15 cellular contexts compared by ENCODE assay signal in the genomic region with DNA sequence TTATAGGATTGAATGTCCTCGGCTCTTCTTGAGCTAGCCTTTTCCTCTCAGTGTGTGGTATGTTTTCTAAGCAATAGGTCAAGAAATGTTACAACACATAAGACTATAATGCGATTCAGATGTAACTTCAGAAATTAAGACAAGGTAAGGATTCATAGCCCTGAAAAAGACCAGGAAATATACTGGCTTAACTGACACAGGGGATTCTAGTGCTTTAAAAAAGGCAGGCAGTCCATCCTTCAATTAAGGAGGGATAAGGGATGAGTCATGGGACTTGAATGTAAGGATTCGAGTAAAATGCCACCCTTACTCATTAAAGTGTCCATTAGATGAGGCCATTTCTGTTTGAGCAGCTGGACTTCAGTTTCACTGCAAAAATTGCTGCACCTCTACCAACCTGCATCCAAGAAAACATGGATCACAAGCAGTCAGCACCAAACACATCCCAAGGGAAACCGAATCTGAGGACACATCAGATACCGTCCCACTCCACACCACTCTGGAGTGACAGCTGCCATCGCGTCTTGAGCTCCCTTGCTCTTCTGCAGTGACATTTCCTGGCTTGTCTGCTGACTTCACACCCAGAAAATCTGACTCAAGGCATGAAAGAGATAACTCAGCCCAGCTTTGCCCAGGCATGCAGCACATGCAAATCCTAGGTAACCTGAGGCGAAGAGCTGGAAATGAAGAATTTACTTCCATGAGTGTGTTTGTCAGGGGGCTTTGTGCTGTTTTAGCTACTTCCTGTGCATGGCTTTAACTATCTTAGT. TPM values are rescaled to one million over a fixed set of nuclear protein-coding genes. Genes with fewer than 3 reads are reported as not detected.
DNase-seq lines count a peak whose midpoint lies in the region; ATAC-seq and TF ChIP-seq lines count a peak whose summit lies in the region.
"Had no signal": no experiment of that assay in that cellular context is flagged by ENCODE, and none has a peak within 500 bp of the region (broad histone marks: within the 10 kb centered on the region; RNA-seq: fewer than 3 reads in every experiment).

No MANE protein-coding gene starts in this region.

- dilution Hi-C loops in mammary epithelial cell (cut with HindIII; ENCODE audit: low sequenced_read_pairs): no loop called here

- no peak overlapping the region for H3K4me3 Mint-ChIP-seq in GM23338
- H3K4me3 Mint-ChIP-seq: activated CD4-positive, alpha-beta T cell treated with anti-CD3 and anti-CD28 coated beads, Interleukin-2, amount 10 ng/mL, durations not matched to agents 24 days and 14 days; CD4-positive, CD25-positive, alpha-beta regulatory T cell had no signal

- no peaks in the 10 kb centered on the region for H4K20me1 ChIP-seq in GM23338 (replicated peaks; ENCODE audit: insufficient read depth)
- no peaks in the 10 kb centered on the region for H4K20me1 ChIP-seq in mammary epithelial cell (ENCODE audit: insufficient read depth, low read length)

- H3K9ac ChIP-seq in mammary epithelial cell (ENCODE audit: insufficient read depth, low read length): no peak overlapping the region
- no peak overlapping the region for H3K9ac ChIP-seq in mesendoderm (ENCODE audit: low read length)

- no peak overlapping the region for H4K8ac ChIP-seq in mesendoderm (ENCODE audit: low read depth, low read length)

- no peak overlapping the region for H4K5ac ChIP-seq in mesendoderm (ENCODE audit: low read length)

- no peak overlapping the region for H2BK120ac ChIP-seq in mesendoderm (ENCODE audit: low read depth, low read length)

- no peaks in the 10 kb centered on the region for H3K9me3 Mint-ChIP-seq in GM23338

- TSS peak; percentile 75 for BruUV-seq in mammary epithelial cell (replicated peaks; lab: Mats Ljungman, UMichigan)

- H2BK5ac ChIP-seq in mesendoderm (ENCODE audit: low read length): no peak overlapping the region

- no peaks in the 10 kb centered on the region for H3F3A ChIP-seq in GM23338 (replicated peaks; ENCODE audit: low read depth)

- no peaks in the 10 kb centered on the region for H3K27me3 ChIP-seq in GM23338 (ENCODE audit: insufficient read depth)
- H3K27me3 ChIP-seq in mammary epithelial cell (ENCODE audit: insufficient read depth, low read length): no peaks in the 10 kb centered on the region
- no peaks in the 10 kb centered on the region for H3K27me3 ChIP-seq in mesendoderm (ENCODE audit: insufficient read depth, low read length, poor library complexity)
- no peaks in the 10 kb centered on the region for H3K27me3 ChIP-seq in BE2C

- WGBS in mammary epithelial cell (ENCODE audit: low coverage, missing lambda C conversion rate): 14% methylated on average over 8 of the region's 8 CpGs
- no CpG with 5 or more reads among the region's 8 CpGs for WGBS in mesendoderm (ENCODE audit: extremely low coverage, insufficient coverage, low lambda C conversion rate)

- DNase-seq in GM23338 (ENCODE audit: low spot score) (peak; percentile 12), NCI-H1048 (lab: John Stamatoyannopoulos, UW) (peak; percentile 78), mammary epithelial cell (peak; percentile 85), mesendoderm (peak; percentile 93), putamen (ENCODE audit: low spot score) (no peak), BE2C (no peak), caudate nucleus (lab: John Stamatoyannopoulos, UW) (no peak)
- DNase-seq: activated CD4-positive, alpha-beta T cell treated with anti-CD3 and anti-CD28 coated beads, Interleukin-2, amount 10 ng/mL, durations not matched to agents 24 days and 14 days; activated effector memory CD4-positive, alpha-beta T cell treated with anti-CD3 and anti-CD28 coated beads, Interleukin-2, amount 50 U/mL, for 16 hours; CD4-positive, CD25-positive, alpha-beta regulatory T cell; Kasumi-1; NCI-H446; stimulated activated naive CD4-positive, alpha-beta T cell treated with Interleukin-2 at 50 U/mL for 16 hours had no signal

- H3K4ac ChIP-seq in mesendoderm (ENCODE audit: low read depth, low read length): no peak overlapping the region

- H3K36me3 Mint-ChIP-seq in GM23338 (ENCODE audit: low read depth): no peaks in the 10 kb centered on the region; the same call in 2 of the 3 replicates
- H3K36me3 Mint-ChIP-seq: CD4-positive, CD25-positive, alpha-beta regulatory T cell had no signal

- H3K9me3 ChIP-seq in mammary epithelial cell (replicated peaks; ENCODE audit: insufficient read depth, low read length): no peaks in the 10 kb centered on the region
- no peaks in the 10 kb centered on the region for H3K9me3 ChIP-seq in BE2C
- H3K9me3 ChIP-seq: HAP-1 had no signal

- no peak overlapping the region for H3K56ac ChIP-seq in mesendoderm (ENCODE audit: low read length)

- peaks cover 15% of the 10 kb centered on the region; the same call in 1 of the 2 replicates for H3K9me2 ChIP-seq in GM23338 (ENCODE audit: insufficient read depth)

- in situ Hi-C loops in mammary epithelial cell (cut with MboI; ENCODE audit: low sequenced_read_pairs in 2 of 2): no loop called here

- ATAC-seq in GM23338 (0 out of 3 replicates have a peak, but pooled peaks have one; percentile 21), GM21447 (IDR thresholded peaks at IDR 0.05; ENCODE audit: unreplicated experiment) (no peak)

- H3K79me2 ChIP-seq in GM23338 (replicated peaks; ENCODE audit: insufficient read depth): no peaks in the 10 kb centered on the region
- no peaks in the 10 kb centered on the region for H3K79me2 ChIP-seq in mammary epithelial cell (ENCODE audit: insufficient read depth, low read length)
- no peaks in the 10 kb centered on the region for H3K79me2 ChIP-seq in mesendoderm (ENCODE audit: control insufficient read depth, insufficient read depth, low read length)

- H3K4me1 ChIP-seq in GM23338 (ENCODE audit: insufficient read depth): peaks cover 18% of the 10 kb centered on the region
- H3K4me1 ChIP-seq in mammary epithelial cell (ENCODE audit: insufficient read depth, low read length): peaks cover 41% of the 10 kb centered on the region
- H3K4me1 ChIP-seq in mesendoderm (ENCODE audit: control insufficient read depth, low read depth, low read length): peaks cover 1% of the 10 kb centered on the region
- no peaks in the 10 kb centered on the region for H3K4me1 ChIP-seq in BE2C
- H3K4me1 ChIP-seq: HAP-1 had no signal

- H3K4me1 Mint-ChIP-seq in GM23338: peaks cover 28% of the 10 kb centered on the region
- H3K4me1 Mint-ChIP-seq: activated CD4-positive, alpha-beta T cell treated with anti-CD3 and anti-CD28 coated beads, Interleukin-2, amount 10 ng/mL, durations not matched to agents 24 days and 14 days; CD4-positive, CD25-positive, alpha-beta regulatory T cell had no signal

- H3K27ac ChIP-seq in GM23338 (ENCODE audit: low read depth) (no peak overlapping the region), mammary epithelial cell (ENCODE audit: insufficient read depth, low read depth, low read length) (peak overlapping the region; percentile 58), mesendoderm (ENCODE audit: low read depth, low read length) (no peak overlapping the region), caudate nucleus (ENCODE audit: low read depth, low read length) (no peak overlapping the region)

- no peaks in the 10 kb centered on the region for H3K27me3 Mint-ChIP-seq in GM23338 (ENCODE audit: insufficient read depth, low read depth, poor library complexity)
- H3K27me3 Mint-ChIP-seq: CD4-positive, CD25-positive, alpha-beta regulatory T cell had no signal

- no peak overlapping the region for H3K23ac ChIP-seq in mesendoderm (ENCODE audit: low read length)

- H2AFZ ChIP-seq in GM23338 (peak overlapping the region; percentile 21; the same call in 1 of the 2 replicates), mammary epithelial cell (ENCODE audit: low read depth, low read length) (peak overlapping the region; percentile 15)

- H3K36me3 ChIP-seq in GM23338 (ENCODE audit: insufficient read depth) (no peaks in the 10 kb centered on the region), mammary epithelial cell (ENCODE audit: insufficient read depth, low read length) (no peaks in the 10 kb centered on the region), mesendoderm (ENCODE audit: control insufficient read depth, insufficient read depth, low read length) (no peaks in the 10 kb centered on the region), BE2C (no peaks in the 10 kb centered on the region)
- H3K36me3 ChIP-seq: HAP-1 had no signal

- no peak overlapping the region for H3K18ac ChIP-seq in mesendoderm (ENCODE audit: low read length)

- CTCF ChIA-PET in mammary epithelial cell (lab: Charles Lee; ENCODE audit: low non-redundant PET): interaction anchor here (0.5 to 1.1 kb wide), 3 partner anchors 23 to 162 kb away, joined by 3 to 7 read pairs (median 4); no protein-coding TSS in a partner anchor

- TF ChIP-seq CTCF in GM23338 (conservative IDR thresholded peaks at IDR 0.05; ENCODE audit: low read depth in 2 of 2): no peak
- TF ChIP-seq CTCF in mammary epithelial cell (conservative IDR thresholded peaks at IDR 0.05 in 1 of 2, IDR thresholded peaks at IDR 0.05 in 1 of 2; ENCODE audit: extremely low read depth in 1 of 2, insufficient read depth in 1 of 2, low read depth in 1 of 2, low read length in 2 of 2): no peak
- TF ChIP-seq CTCF in BE2C (IDR thresholded peaks at IDR 0.05; ENCODE audit: low read depth, low read length): no peak

- H2BK15ac ChIP-seq in mesendoderm (replicated peaks; ENCODE audit: low read depth): no peak overlapping the region

- no peak overlapping the region for H3K4me3 ChIP-seq in GM23338
- H3K4me3 ChIP-seq in mammary epithelial cell (replicated peaks in 1 of 3; ENCODE audit: insufficient read depth in 1 of 3, low read depth in 2 of 3, low read length in 3 of 3): no peak overlapping the region
- no peak overlapping the region for H3K4me3 ChIP-seq in mesendoderm (ENCODE audit: low read length)
- no peak overlapping the region for H3K4me3 ChIP-seq in BE2C (ENCODE audit: low read depth, low read length)
- H3K4me3 ChIP-seq: HAP-1 had no signal

- peak overlapping the region; percentile 63; the same call in 1 of the 2 replicates for H3K27ac Mint-ChIP-seq in GM23338
- H3K27ac Mint-ChIP-seq: activated CD4-positive, alpha-beta T cell treated with anti-CD3 and anti-CD28 coated beads, Interleukin-2, amount 10 ng/mL, durations not matched to agents 24 days and 14 days; CD4-positive, CD25-positive, alpha-beta regulatory T cell had no signal

- intact Hi-C loops in mammary epithelial cell (cut with micrococcal nuclease): loop anchor here (1.0 kb wide), 1 partner anchor 30 kb away; no protein-coding TSS in a partner anchor

- no peak overlapping the region for H2AK5ac ChIP-seq in mesendoderm (ENCODE audit: low read length)

- no peaks in the 10 kb centered on the region for H3K79me1 ChIP-seq in mesendoderm (ENCODE audit: low read length)

- H3K4me2 ChIP-seq in GM23338: no peak overlapping the region
- H3K4me2 ChIP-seq in mammary epithelial cell (ENCODE audit: insufficient read depth, low read depth, low read length): peak overlapping the region; percentile 46
- no peak overlapping the region for H3K4me2 ChIP-seq in mesendoderm (ENCODE audit: low read length)

RNA-seq across cellular contexts. Expression of gene NGF, which starts 37.8 kb away (rescaled TPM):
- 0.28 TPM in 1 of 2 replicates, not detected in the other for total RNA-seq in GM23338 (2014; rRNA removed; shearing (Covaris generic))
- polyA plus RNA-seq in GM23338 (2016; fragmentation: Nextera tagmentation; extraction: Ambion mirVana): 0.92 and 1.1 TPM in 2 replicates
- total RNA-seq in mammary epithelial cell: 1 to 10 TPM in 1 of 2 donors, under 1 TPM in 1; 0.17 to 1.3 TPM
- not detected for polyA plus RNA-seq in mammary epithelial cell
- not detected for polyA minus RNA-seq in mammary epithelial cell
- 0.45 TPM for polyA plus RNA-seq in mesendoderm (2013, experiment 1 of 2)
- polyA plus RNA-seq in mesendoderm (2013, experiment 2 of 2): 0.41 TPM
- not detected for polyA plus RNA-seq in BE2C (2012; ENCODE audit: insufficient read depth, insufficient read length, low read depth)
- total RNA-seq: activated CD4-positive, alpha-beta T cell treated with anti-CD3 and anti-CD28 coated beads, Interleukin-2, amount 10 ng/mL, durations not matched to agents 24 days and 14 days; CD4-positive, CD25-positive, alpha-beta regulatory T cell had no signal
- polyA plus RNA-seq: CD4-positive, CD25-positive, alpha-beta regulatory T cell had no signal

Comparison
In these comparisons a context has a peak if more than half of its experiments do, and no peak if none do; other contexts are left out.
1. DNase-seq: peak in GM23338 (single experiment), NCI-H1048 (single experiment), mammary epithelial cell (single experiment) and mesendoderm (single experiment); none in putamen (single experiment), BE2C (single experiment) and caudate nucleus (0 of 61).